In genomic region chr5:146580237-146580636, GRCh38 we compare ENCODE assay signal across 16 cellular contexts.
DNase-seq lines count a peak whose midpoint lies in the region; ATAC-seq lines count a peak whose summit lies in the region.
"Had no signal": no experiment of that assay in that cellular context is flagged by ENCODE, and none has a peak within 500 bp of the region (broad histone marks: within the 10 kb centered on the region; RNA-seq: fewer than 3 reads in every experiment).

No MANE protein-coding gene starts in this region.

- no peak for ATAC-seq in GM19452 (IDR thresholded peaks at IDR 0.05; ENCODE audit: unreplicated experiment)
- ATAC-seq: Right ventricle myocardium inferior had no signal

- DNase-seq in SKM-1 treated with dmso at 0.1 percent for 144 hours (lab: John Stamatoyannopoulos, UW; ENCODE audit: unreplicated experiment) (peak; percentile 1), SKM-1 (lab: John Stamatoyannopoulos, UW; ENCODE audit: unreplicated experiment) (no peak), NCI-H1105 (lab: John Stamatoyannopoulos, UW) (peak; percentile 4), NOMO-1 treated with DMSO at 0.1 percent for 48 hours (lab: John Stamatoyannopoulos, UW; ENCODE audit: unreplicated experiment) (peak; percentile 78), DMS153 treated with DMSO at 0.1 percent for 48 hours (lab: John Stamatoyannopoulos, UW; ENCODE audit: unreplicated experiment) (no peak), hypothalamus (lab: John Stamatoyannopoulos, UW) (no peak)
- DNase-seq: CD4-positive, alpha-beta memory T cell; H9; Kasumi-1; MG63; NCI-H1417 treated with DMSO at 0.1 percent for 48 hours; NCI-H2029; NCI-H2171 treated with DMSO at 0.1 percent for 48 hours; NCI-H82 had no signal

Comparison
In these comparisons a context has a peak if more than half of its experiments do, and no peak if none do; other contexts are left out.
1. DNase-seq: peak in SKM-1 treated with dmso at 0.1 percent for 144 hours (single experiment), NCI-H1105 (single experiment) and NOMO-1 treated with DMSO at 0.1 percent for 48 hours (single experiment); none in SKM-1 (single experiment), DMS153 treated with DMSO at 0.1 percent for 48 hours (single experiment) and hypothalamus (0 of 51).